Comparison of ENCODE assay signal across 27 cellular contexts in genomic region chrX:17464196-17464595, GRCh38.
A peak's percentile ranks its signal among the peaks of the same experiment; 100 is the strongest.
DNase-seq lines count a peak whose midpoint lies in the region; ATAC-seq and TF ChIP-seq lines count a peak whose summit lies in the region.
"Had no signal": no experiment of that assay in that cellular context is flagged by ENCODE, and none has a peak within 500 bp of the region (broad histone marks: within the 10 kb centered on the region; RNA-seq: fewer than 3 reads in every experiment).

No MANE protein-coding gene starts in this region.

- H4K5ac ChIP-seq in mesendoderm (ENCODE audit: low read length): no peak overlapping the region

- no TSS peak for BruUV-seq in PC-3 (replicated peaks; lab: Mats Ljungman, UMichigan)

- H2BK5ac ChIP-seq in mesendoderm (ENCODE audit: low read length): no peak overlapping the region

- CTCF ChIA-PET in PC-3 (lab: Charles Lee): no interaction called here

- no peak overlapping the region for H2AK5ac ChIP-seq in mesendoderm (ENCODE audit: low read length)

- H3K27ac ChIP-seq in PC-3 (ENCODE audit: low read length) (no peak overlapping the region), mesendoderm (ENCODE audit: low read depth, low read length) (no peak overlapping the region)
- H3K27ac ChIP-seq: BLaER1 treated with 17β-estradiol and CSF1 and Interleukin-3, amounts not matched to agents 10 nM and 100 nM; colonic mucosa; skin epidermis; transverse colon had no signal

- H3K4me2 ChIP-seq in PC-3 (ENCODE audit: low read length) (no peak overlapping the region), mesendoderm (ENCODE audit: low read length) (no peak overlapping the region)
- H3K4me2 ChIP-seq: BLaER1 treated with 17β-estradiol and CSF1 and Interleukin-3, amounts not matched to agents 10 nM and 100 nM had no signal

- no peak overlapping the region for H2BK15ac ChIP-seq in mesendoderm (replicated peaks; ENCODE audit: low read depth)

- DNase-seq in GM03348 (ENCODE audit: low spot score): peak; percentile 18
- DNase-seq in PC-3: peak; percentile 26
- DNase-seq in epithelial cell of esophagus (ENCODE audit: low read depth): peak; percentile 71
- DNase-seq in mesendoderm: peak; percentile 44
- no peak for DNase-seq in A172 (ENCODE audit: low spot score)
- DNase-seq in SHP77 treated with DMSO at 0.1 percent for 48 hours (lab: John Stamatoyannopoulos, UW): no peak
- no peak for DNase-seq in ureter (ENCODE audit: low spot score)
- DNase-seq: activated B cell treated with CpG ODN at 0.5 μM for 24 hours; activated CD8-positive, alpha-beta T cell treated with anti-CD3 and anti-CD28 coated beads, Interleukin-2, amount 10 ng/mL, durations not matched to agents 7 days and 5 days; activated naive CD4-positive, alpha-beta T cell treated with anti-CD3 and anti-CD28 coated beads, Interleukin-2, amount 50 U/mL, for 16 hours; activated T-cell treated with anti-CD3 and anti-CD28 coated beads, Interleukin-2, amount 50 U/mL, for 48 hours; Calu3; colonic mucosa; GDM1; mucosa of descending colon; NCI-H2029; NCI-H446; NK-92 treated with Interleukin-12 subunit alpha and Interleukin-12 subunit beta, amount 100 ng/mL, for 24 hours; stimulated activated naive CD8-positive, alpha-beta T cell treated with anti-CD3 and anti-CD28 coated beads, Interleukin-15, Interleukin-2, amounts not matched to agents 100 U/mL and 50 U/mL, for 24 hours; T-cell; transverse colon had no signal

- H3K9ac ChIP-seq in PC-3 (ENCODE audit: low read length) (no peak overlapping the region), mesendoderm (ENCODE audit: low read length) (no peak overlapping the region)
- H3K9ac ChIP-seq: BLaER1 treated with 17β-estradiol and CSF1 and Interleukin-3, amounts not matched to agents 10 nM and 100 nM had no signal

- no peaks in the 10 kb centered on the region for H3K9me2 ChIP-seq in PC-3 (replicated peaks; ENCODE audit: low read length)

- H3K4ac ChIP-seq in mesendoderm (ENCODE audit: low read depth, low read length): no peak overlapping the region

- H3K79me2 ChIP-seq in PC-3 (ENCODE audit: low read length) (no peaks in the 10 kb centered on the region), mesendoderm (ENCODE audit: control insufficient read depth, insufficient read depth, low read length) (no peaks in the 10 kb centered on the region)

- H3K9me3 ChIP-seq in PC-3 (ENCODE audit: low read length): no peaks in the 10 kb centered on the region
- H3K9me3 ChIP-seq: colonic mucosa, mucosa of descending colon, transverse colon had no signal

- H4K20me1 ChIP-seq in PC-3 (ENCODE audit: low read length): no peaks in the 10 kb centered on the region
- H4K20me1 ChIP-seq: BLaER1 treated with 17β-estradiol and CSF1 and Interleukin-3, amounts not matched to agents 10 nM and 100 nM had no signal

- H3F3A ChIP-seq in PC-3 (ENCODE audit: low read length, unreplicated experiment): no peaks in the 10 kb centered on the region

- H2AFZ ChIP-seq in PC-3 (ENCODE audit: low read length): no peak overlapping the region

- H3K36me3 ChIP-seq in PC-3 (ENCODE audit: low read depth, low read length) (no peaks in the 10 kb centered on the region), mesendoderm (ENCODE audit: control insufficient read depth, insufficient read depth, low read length) (no peaks in the 10 kb centered on the region)
- H3K36me3 ChIP-seq: BLaER1 treated with 17β-estradiol and CSF1 and Interleukin-3, amounts not matched to agents 10 nM and 100 nM; colonic mucosa; transverse colon had no signal

- no peak overlapping the region for H3K18ac ChIP-seq in mesendoderm (ENCODE audit: low read length)

- H3K27me3 ChIP-seq in PC-3 (ENCODE audit: low read length) (no peaks in the 10 kb centered on the region), mesendoderm (ENCODE audit: insufficient read depth, low read length, poor library complexity) (no peaks in the 10 kb centered on the region)
- H3K27me3 ChIP-seq: colonic mucosa, transverse colon had no signal

- no peak overlapping the region for H3K56ac ChIP-seq in mesendoderm (ENCODE audit: low read length)

- no peak overlapping the region for H2BK120ac ChIP-seq in mesendoderm (ENCODE audit: low read depth, low read length)

- TF ChIP-seq CTCF in PC-3 (conservative IDR thresholded peaks at IDR 0.05; ENCODE audit: low read depth, low read length) (no peak), epithelial cell of esophagus (IDR thresholded peaks at IDR 0.05; ENCODE audit: insufficient read depth, low read depth, low read length, missing control alignments) (no peak)

- ATAC-seq in PC-3: no peak
- ATAC-seq: activated CD8-positive, alpha-beta T cell treated with anti-CD3 and anti-CD28 coated beads, Interleukin-2, amount 10 ng/mL, durations not matched to agents 7 days and 5 days; GM12878; HCT116; left lobe of liver; mucosa of descending colon; Right ventricle myocardium inferior; stimulated activated naive CD8-positive, alpha-beta T cell treated with anti-CD3 and anti-CD28 coated beads, Interleukin-15, Interleukin-2, amounts not matched to agents 100 U/mL and 50 U/mL, for 24 hours; T-cell had no signal

- POLR2A ChIA-PET in PC-3 (lab: Charles Lee; ENCODE audit: unreplicated experiment): no interaction called here

- intact Hi-C loops in PC-3 (cut with micrococcal nuclease): no loop called here

- H3K4me3 ChIP-seq in PC-3 (ENCODE audit: low read length) (no peak overlapping the region), epithelial cell of esophagus (ENCODE audit: low read length) (no peak overlapping the region), mesendoderm (ENCODE audit: low read length) (no peak overlapping the region)
- H3K4me3 ChIP-seq: BLaER1 treated with 17β-estradiol and CSF1 and Interleukin-3, amounts not matched to agents 10 nM and 100 nM; colonic mucosa; GM12878; mucosa of descending colon; skin epidermis; transverse colon had no signal

- no peak overlapping the region for H3K23ac ChIP-seq in mesendoderm (ENCODE audit: low read length)

- peaks cover 5% of the 10 kb centered on the region; the same call in 1 of the 2 replicates for H3K4me1 ChIP-seq in PC-3 (ENCODE audit: insufficient read depth, low read length)
- peaks cover 2% of the 10 kb centered on the region for H3K4me1 ChIP-seq in mesendoderm (ENCODE audit: control insufficient read depth, low read depth, low read length)
- H3K4me1 ChIP-seq: BLaER1 treated with 17β-estradiol and CSF1 and Interleukin-3, amounts not matched to agents 10 nM and 100 nM; colonic mucosa; transverse colon had no signal

- H3K79me1 ChIP-seq in mesendoderm (ENCODE audit: low read length): no peaks in the 10 kb centered on the region

- H4K8ac ChIP-seq in mesendoderm (ENCODE audit: low read depth, low read length): no peak overlapping the region

Comparison
In these comparisons a context has a peak if more than half of its experiments do, and no peak if none do; other contexts are left out.
1. DNase-seq: peak in GM03348 (single experiment), PC-3 (single experiment), epithelial cell of esophagus (single experiment) and mesendoderm (single experiment); none in A172 (single experiment), SHP77 treated with DMSO at 0.1 percent for 48 hours (single experiment) and ureter (single experiment).